21 cellular contexts compared by ENCODE assay signal in genomic region chr18:12011199-12011961, GRCh38. TPM values are rescaled to one million over a fixed set of nuclear protein-coding genes. Genes with fewer than 3 reads are reported as not detected.
A peak's percentile ranks its signal among the peaks of the same experiment; 100 is the strongest.
DNase-seq lines count a peak whose midpoint lies in the region; ATAC-seq and TF ChIP-seq lines count a peak whose summit lies in the region.
"Had no signal": no experiment of that assay in that cellular context is flagged by ENCODE, and none has a peak within 500 bp of the region (broad histone marks: within the 10 kb centered on the region; RNA-seq: fewer than 3 reads in every experiment).

No MANE protein-coding gene starts in this region.

- peak; percentile 30 for DNase-seq in D341Med (ENCODE audit: low spot score)
- DNase-seq in body of pancreas, result peak in 2 of 4 donors; percentile 55 to 56
- DNase-seq in left lung, result no peak
- no peak for DNase-seq in prostate gland (ENCODE audit: low spot score)
- no peak for DNase-seq in NCI-H1436 (lab: John Stamatoyannopoulos, UW)
- DNase-seq in cortex of kidney (lab: John Stamatoyannopoulos, UW), result no peak
- DNase-seq in GDM1 (lab: John Stamatoyannopoulos, UW), result no peak
- DNase-seq: activated CD4-positive, alpha-beta T cell treated with anti-CD3 and anti-CD28 coated beads, Interleukin-2, amount 50 U/mL, for 4 hours; activated naive CD4-positive, alpha-beta T cell treated with anti-CD3 and anti-CD28 coated beads, Interleukin-2, amount 10 ng/mL, durations not matched to agents 7 days and 5 days; amniotic stem cell; CD8-positive, alpha-beta T cell; effector memory CD4-positive, alpha-beta T cell; foreskin keratinocyte; hippocampal formation; NCI-H2081; NCI-H748 treated with DMSO at 0.1 percent for 48 hours; stimulated activated naive CD8-positive, alpha-beta T cell treated with anti-CD3 and anti-CD28 coated beads, Interleukin-15, Interleukin-2, amounts not matched to agents 100 U/mL and 50 U/mL, for 24 hours had no signal

- no peak for TF ChIP-seq CTCF in body of pancreas (IDR thresholded peaks at IDR 0.05)
- TF ChIP-seq CTCF in left lung (IDR thresholded peaks at IDR 0.05), result no peak
- TF ChIP-seq CTCF in prostate gland (IDR thresholded peaks at IDR 0.05), result no peak

- H3K27me3 ChIP-seq in body of pancreas, result no peaks in the 10 kb centered on the region
- H3K27me3 ChIP-seq in left lung, result no peaks in the 10 kb centered on the region
- no peaks in the 10 kb centered on the region for H3K27me3 ChIP-seq in prostate gland (replicated peaks; ENCODE audit: insufficient read depth)
- H3K27me3 ChIP-seq: foreskin keratinocyte, neural progenitor cell, SJSA1 had no signal

- H3K4me3 ChIP-seq in body of pancreas (no peak overlapping the region), left lung (no peak overlapping the region), prostate gland (no peak overlapping the region)
- H3K4me3 ChIP-seq: mucosa of descending colon, neural progenitor cell, SJSA1 had no signal

- peak overlapping the region; percentile 94 to 99 (median 96) for H3K27ac ChIP-seq in body of pancreas
- peak overlapping the region; percentile 13 to 35 for H3K27ac ChIP-seq in left lung
- H3K27ac ChIP-seq in prostate gland, result peak overlapping the region; percentile 56 to 75
- H3K27ac ChIP-seq: foreskin keratinocyte, neural progenitor cell, SJSA1 had no signal

- H3K4me1 ChIP-seq in body of pancreas (peaks cover 100% of the 10 kb centered on the region), left lung (peaks cover 27 to 38% of the 10 kb centered on the region in 2 donors), prostate gland (replicated peaks) (peaks cover 8% of the 10 kb centered on the region)
- H3K4me1 ChIP-seq: foreskin keratinocyte, neural progenitor cell had no signal

- WGBS in body of pancreas, 2 donors, result 42 to 54% methylated on average over 7 to 8 of the region's 8 CpGs
- WGBS in prostate gland, result 85% methylated on average over 8 of the region's 8 CpGs

- ATAC-seq in body of pancreas (no peak), left lung (no peak), HG02623 (IDR thresholded peaks at IDR 0.05; ENCODE audit: unreplicated experiment) (no peak)
- ATAC-seq: CD8-positive, alpha-beta T cell; foreskin keratinocyte; stimulated activated naive CD8-positive, alpha-beta T cell treated with anti-CD3 and anti-CD28 coated beads, Interleukin-15, Interleukin-2, amounts not matched to agents 100 U/mL and 50 U/mL, for 24 hours had no signal

- TF ChIP-seq POLR2A in body of pancreas (IDR thresholded peaks at IDR 0.05) (no peak), prostate gland (IDR thresholded peaks at IDR 0.05) (no peak)

- H3K36me3 ChIP-seq in body of pancreas (replicated peaks in 1 of 2; ENCODE audit: insufficient read depth in 1 of 2, low read depth in 2 of 2) (no peaks in the 10 kb centered on the region), left lung (peaks cover 0 to 93% of the 10 kb centered on the region in 2 donors), prostate gland (no peaks in the 10 kb centered on the region)
- H3K36me3 ChIP-seq: neural progenitor cell, SJSA1 had no signal

- intact Hi-C loops in body of pancreas (cut with DNase I) (no loop called here), left lung (cut with DNase I) (no loop called here), prostate gland (cut with DNase I) (no loop called here)

- no peaks in the 10 kb centered on the region for H3K9me3 ChIP-seq in body of pancreas
- H3K9me3 ChIP-seq in left lung, result no peaks in the 10 kb centered on the region
- H3K9me3 ChIP-seq in prostate gland, result no peaks in the 10 kb centered on the region
- H3K9me3 ChIP-seq: mucosa of descending colon, SJSA1 had no signal

RNA-seq across cellular contexts. Expression of gene IMPA2, which starts 30.1 kb away (rescaled TPM):
- total RNA-seq in body of pancreas (100 to 1,000 TPM; 269 to 446 TPM), left lung (10 to 100 TPM; 62.2 to 92.5 TPM), prostate gland (10 to 100 TPM; 16.6 to 17.9 TPM)

Comparison
In these comparisons a context has a peak if more than half of its experiments do, and no peak if none do; other contexts are left out.
1. H3K27ac ChIP-seq: peak in every context shown above with its lines; median percentile 96 in body of pancreas; 66 in prostate gland; 24 in left lung.